ENCODE assay signal across 1 cellular context in genomic region chr21:38784458-38785266, GRCh38.
TF ChIP-seq lines count a peak whose summit lies in the region.

No MANE protein-coding gene starts in this region.

TF ChIP-seq in liver, 16 proteins besides CTCF, POLR2A, EP300 and RAD21 (continued from another document):
- no peak for TF ChIP-seq HNF4G (IDR thresholded peaks at IDR 0.05)
